Comparison of ENCODE assay signal across 18 cellular contexts in genomic region chr3:120462409-120462959, GRCh38.
"Had no signal": no experiment of that assay in that cellular context is flagged by ENCODE, and none has a peak within 500 bp of the region (broad histone marks: within the 10 kb centered on the region; RNA-seq: fewer than 3 reads in every experiment).

No MANE protein-coding gene starts in this region.

- H3K4me1 Mint-ChIP-seq: activated T-helper 17 cell treated with anti-CD3 and anti-CD28 coated beads, Interleukin-2, amount 50 U/mL, for 72 hours had no signal

- H3K4me2 ChIP-seq: neural progenitor cell had no signal

- H3K4me3 Mint-ChIP-seq: activated T-helper 17 cell treated with anti-CD3 and anti-CD28 coated beads, Interleukin-2, amount 50 U/mL, for 72 hours; neural progenitor cell had no signal

- H3K9me3 ChIP-seq: ascending aorta, transverse colon had no signal

- H3K36me3 ChIP-seq: ascending aorta, cardiac muscle cell, neural progenitor cell, transverse colon had no signal

- H3K9ac ChIP-seq: neural progenitor cell, parathyroid adenoma had no signal

- H3K9me3 Mint-ChIP-seq: activated T-helper 17 cell treated with anti-CD3 and anti-CD28 coated beads, Interleukin-2, amount 50 U/mL, for 72 hours; neural progenitor cell had no signal

- H3K36me3 Mint-ChIP-seq: neural progenitor cell had no signal

- FAIRE-seq: keratinocyte had no signal

- H3K27ac ChIP-seq: ascending aorta, cardiac muscle cell, neural progenitor cell, parathyroid adenoma, skin epidermis, transverse colon had no signal

- DNase-seq: activated CD4-positive, alpha-beta T cell treated with anti-CD3 and anti-CD28 coated beads, Interleukin-2, amount 50 U/mL, for 48 hours; activated CD4-positive, CD25-positive, alpha-beta regulatory T cell treated with anti-CD3 and anti-CD28 coated beads, Interleukin-2, amount 50 U/mL, for 72 hours; activated naive CD4-positive, alpha-beta T cell treated with Interleukin-2 at 50 U/mL for 16 hours; hippocampal formation; stimulated activated CD4-positive, alpha-beta T cell treated with anti-CD3 and anti-CD28 coated beads, Interleukin-4, amount 100 ng/mL, for 4 hours; stimulated activated CD8-positive, alpha-beta memory T cell treated with anti-CD3 and anti-CD28 coated beads, Interleukin-4, amount 100 ng/mL, for 48 hours; stimulated activated naive CD8-positive, alpha-beta T cell treated with anti-CD3 and anti-CD28 coated beads, Interleukin-15, Interleukin-2, amounts not matched to agents 100 U/mL and 50 U/mL, for 24 hours; T-helper 1 cell; T1000; transverse colon had no signal

- H3K4me3 ChIP-seq: ascending aorta, cardiac muscle cell, neural progenitor cell, skin epidermis, transverse colon had no signal

- ATAC-seq: activated T-helper 17 cell treated with anti-CD3 and anti-CD28 coated beads, Interleukin-2, amount 50 U/mL, for 72 hours; esophagus mucosa; stimulated activated naive CD8-positive, alpha-beta T cell treated with anti-CD3 and anti-CD28 coated beads, Interleukin-15, Interleukin-2, amounts not matched to agents 100 U/mL and 50 U/mL, for 24 hours had no signal

- H3K4me1 ChIP-seq: ascending aorta, parathyroid adenoma, transverse colon had no signal

- H3K27me3 ChIP-seq: ascending aorta, cardiac muscle cell, neural progenitor cell, transverse colon had no signal

- H3K27ac Mint-ChIP-seq: activated T-helper 17 cell treated with anti-CD3 and anti-CD28 coated beads, Interleukin-2, amount 50 U/mL, for 72 hours; neural progenitor cell had no signal
